In genomic region chr12:67107751-67108269, GRCh38 we compare ENCODE assay signal across 23 cellular contexts.
"Had no signal": no experiment of that assay in that cellular context is flagged by ENCODE, and none has a peak within 500 bp of the region (broad histone marks: within the 10 kb centered on the region; RNA-seq: fewer than 3 reads in every experiment).

No MANE protein-coding gene starts in this region.

- H2AFZ ChIP-seq: parathyroid adenoma had no signal

- H3K4me1 ChIP-seq: gastrocnemius medialis, heart left ventricle, parathyroid adenoma, stomach had no signal

- H3K9ac ChIP-seq: parathyroid adenoma had no signal

- H3K27ac ChIP-seq: brain microvascular endothelial cell, gastrocnemius medialis, heart left ventricle, parathyroid adenoma, stomach had no signal

- H3K79me2 ChIP-seq: parathyroid adenoma had no signal

- H3K27me3 ChIP-seq: brain microvascular endothelial cell, gastrocnemius medialis, heart left ventricle, stomach had no signal

- H3K4me2 ChIP-seq: smooth muscle cell had no signal

- ATAC-seq: activated naive CD8-positive, alpha-beta T cell treated with anti-CD3 and anti-CD28 coated beads, Interleukin-2, amount 50 U/mL, for 24 hours; gastrocnemius medialis; heart left ventricle; left lobe of liver; sciatic nerve had no signal

- H3K36me3 ChIP-seq: brain microvascular endothelial cell, gastrocnemius medialis, heart left ventricle, stomach had no signal

- H3K4me3 ChIP-seq: gastrocnemius medialis, heart left ventricle, lung, smooth muscle cell, stomach had no signal

- DNase-seq: activated CD4-positive, alpha-beta T cell treated with anti-CD3 and anti-CD28 coated beads, Interleukin-2, amount 10 ng/mL, durations not matched to agents 7 days and 5 days; activated CD4-positive, CD25-positive, alpha-beta regulatory T cell; activated CD8-positive, alpha-beta memory T cell treated with anti-CD3 and anti-CD28 coated beads, Interleukin-2, amount 50 U/mL, for 4 hours; activated effector memory CD4-positive, alpha-beta T cell treated with Interleukin-2 at 50 U/mL for 16 hours; activated naive CD4-positive, alpha-beta T cell treated with anti-CD3 and anti-CD28 coated beads, Interleukin-2, amount 10 ng/mL, durations not matched to agents 7 days and 5 days; activated naive CD8-positive, alpha-beta T cell treated with anti-CD3 and anti-CD28 coated beads, Interleukin-2, amount 50 U/mL, for 24 hours; activated T-cell treated with anti-CD3 and anti-CD28 coated beads, Interleukin-2, amount 50 U/mL, for 48 hours; aorta; brain microvascular endothelial cell; cortex of kidney; effector CD4-positive, alpha-beta T cell; gastrocnemius medialis; heart left ventricle; kidney; midbrain; stimulated activated CD4-positive, alpha-beta T cell treated with anti-CD3 and anti-CD28 coated beads, Interleukin-4, amount 100 ng/mL, for 1 hour; stomach; T1000 had no signal
